Comparison of ENCODE assay signal across 19 cellular contexts in the genomic region with DNA sequence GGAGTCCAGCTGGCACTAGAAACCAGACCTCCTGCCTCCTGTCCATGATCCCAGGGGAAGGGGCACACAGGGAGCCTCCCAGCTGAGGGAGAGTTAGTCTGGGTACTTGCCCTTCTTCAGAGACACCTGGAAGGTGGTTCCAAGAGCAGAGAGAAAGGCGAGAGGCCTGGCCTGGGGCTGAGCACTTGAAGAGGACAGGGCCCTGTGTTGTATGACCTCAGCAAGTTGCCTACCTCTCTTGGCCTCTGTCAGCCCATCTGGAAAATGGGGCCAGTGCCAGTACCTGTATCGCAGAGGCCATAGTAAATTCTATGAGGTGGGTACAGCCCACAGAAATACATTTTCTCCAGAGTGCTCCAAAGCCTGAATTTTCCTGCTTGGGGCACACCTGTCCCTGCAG. TPM values are rescaled to one million over a fixed set of nuclear protein-coding genes. Genes with fewer than 3 reads are reported as not detected.
DNase-seq lines count a peak whose midpoint lies in the region; ATAC-seq, FAIRE-seq and TF ChIP-seq lines count a peak whose summit lies in the region.
"Had no signal": no experiment of that assay in that cellular context is flagged by ENCODE, and none has a peak within 500 bp of the region (broad histone marks: within the 10 kb centered on the region; RNA-seq: fewer than 3 reads in every experiment).

No MANE protein-coding gene starts in this region.

- peak; percentile 25 for DNase-seq in activated naive CD8-positive, alpha-beta T cell treated with anti-CD3 and anti-CD28 coated beads, Interleukin-2, amount 10 ng/mL, durations not matched to agents 7 days and 5 days
- no peak for DNase-seq in activated naive CD8-positive, alpha-beta T cell treated with anti-CD3 and anti-CD28 coated beads, Interleukin-2, amount 50 U/mL, for 24 hours
- DNase-seq in right lobe of liver, result peak in 2 of 3 donors; percentile 3 to 26
- DNase-seq in HepG2 (ENCODE audit: low spot score), result no peak
- peak; percentile 51 for DNase-seq in spleen
- no peak for DNase-seq in G401 (ENCODE audit: low spot score)
- no peak for DNase-seq in ACHN
- DNase-seq: AML-193; CD4-positive, CD25-positive, alpha-beta regulatory T cell; DMS 273 treated with DMSO at 0.1 percent for 48 hours; IMR-90 had no signal

- TF ChIP-seq EP300 in HepG2 (IDR thresholded peaks at IDR 0.05; ENCODE audit: low read depth in 2 of 2, low read length in 2 of 2) (no peak), HepG2 (CRISPR knock-in tag; IDR thresholded peaks at IDR 0.05; ENCODE audit: borderline replicate concordance) (no peak)

- BruUV-seq in HepG2 (replicated peaks; lab: Mats Ljungman, UMichigan), result no TSS peak

- H3K27me3 Mint-ChIP-seq in activated naive CD8-positive, alpha-beta T cell treated with anti-CD3 and anti-CD28 coated beads, Interleukin-2, amount 10 ng/mL, durations not matched to agents 7 days and 5 days, result peaks cover 34% of the 10 kb centered on the region
- peaks cover 37% of the 10 kb centered on the region for H3K27me3 Mint-ChIP-seq in activated naive CD8-positive, alpha-beta T cell treated with anti-CD3 and anti-CD28 coated beads, Interleukin-2, amount 50 U/mL, for 24 hours

- no peaks in the 10 kb centered on the region for H3K9me3 Mint-ChIP-seq in activated naive CD8-positive, alpha-beta T cell treated with anti-CD3 and anti-CD28 coated beads, Interleukin-2, amount 10 ng/mL, durations not matched to agents 7 days and 5 days
- no peaks in the 10 kb centered on the region for H3K9me3 Mint-ChIP-seq in activated naive CD8-positive, alpha-beta T cell treated with anti-CD3 and anti-CD28 coated beads, Interleukin-2, amount 50 U/mL, for 24 hours
- H3K9me3 Mint-ChIP-seq: GM23338 had no signal

- H3K36me3 Mint-ChIP-seq in activated naive CD8-positive, alpha-beta T cell treated with anti-CD3 and anti-CD28 coated beads, Interleukin-2, amount 10 ng/mL, durations not matched to agents 7 days and 5 days, result no peaks in the 10 kb centered on the region
- no peaks in the 10 kb centered on the region for H3K36me3 Mint-ChIP-seq in activated naive CD8-positive, alpha-beta T cell treated with anti-CD3 and anti-CD28 coated beads, Interleukin-2, amount 50 U/mL, for 24 hours (ENCODE audit: low read depth)
- H3K36me3 Mint-ChIP-seq: CD4-positive, CD25-positive, alpha-beta regulatory T cell had no signal

- no peaks in the 10 kb centered on the region for H3K9me3 ChIP-seq in right lobe of liver
- H3K9me3 ChIP-seq in HepG2 (ENCODE audit: low read length), result no peaks in the 10 kb centered on the region
- no peaks in the 10 kb centered on the region for H3K9me3 ChIP-seq in spleen
- H3K9me3 ChIP-seq: BLaER1 had no signal

- no peak overlapping the region for H3K27ac Mint-ChIP-seq in activated naive CD8-positive, alpha-beta T cell treated with anti-CD3 and anti-CD28 coated beads, Interleukin-2, amount 10 ng/mL, durations not matched to agents 7 days and 5 days
- no peak overlapping the region for H3K27ac Mint-ChIP-seq in activated naive CD8-positive, alpha-beta T cell treated with anti-CD3 and anti-CD28 coated beads, Interleukin-2, amount 50 U/mL, for 24 hours
- H3K27ac Mint-ChIP-seq: CD4-positive, CD25-positive, alpha-beta regulatory T cell; GM23338 had no signal

- no peak for TF ChIP-seq RAD21 in HepG2 (CRISPR knock-in tag; IDR thresholded peaks at IDR 0.05)

- peaks cover 2% of the 10 kb centered on the region for H3K4me1 Mint-ChIP-seq in activated naive CD8-positive, alpha-beta T cell treated with anti-CD3 and anti-CD28 coated beads, Interleukin-2, amount 10 ng/mL, durations not matched to agents 7 days and 5 days
- peaks cover 3% of the 10 kb centered on the region for H3K4me1 Mint-ChIP-seq in activated naive CD8-positive, alpha-beta T cell treated with anti-CD3 and anti-CD28 coated beads, Interleukin-2, amount 50 U/mL, for 24 hours

- no peak overlapping the region for H2AFZ ChIP-seq in HepG2 (ENCODE audit: low read length)
- H2AFZ ChIP-seq: GM23338 had no signal

- CTCF ChIA-PET in HepG2 (lab: Yijun Ruan, JAX; ENCODE audit: low intra/inter-chr PET ratio, low total read pairs), result interaction anchor here (3.5 kb wide), 1 partner anchor 192 kb away, joined by 39 read pairs; no protein-coding TSS in a partner anchor

- ATAC-seq in activated naive CD8-positive, alpha-beta T cell treated with anti-CD3 and anti-CD28 coated beads, Interleukin-2, amount 10 ng/mL, durations not matched to agents 7 days and 5 days (ENCODE audit: low read depth), result no peak
- ATAC-seq in activated naive CD8-positive, alpha-beta T cell treated with anti-CD3 and anti-CD28 coated beads, Interleukin-2, amount 50 U/mL, for 24 hours, result no peak
- ATAC-seq in right lobe of liver (no peak), HepG2 (no peak)

- FAIRE-seq in HepG2 (lab: Jason Lieb, UNC), result no peak
- FAIRE-seq: GM12878, GM18507 had no signal

- intact Hi-C loops in right lobe of liver (cut with DNase I), result loop anchor here in 1 of 2 donors (5.0 kb wide), 1 partner anchor 35 kb away; the partner anchor contains the start of gene MYL3
- intact Hi-C loops in HepG2 (cut with micrococcal nuclease; ENCODE audit: unreplicated experiment), result no loop called here
- intact Hi-C loops in spleen (cut with DNase I; ENCODE audit: low total_unique reads), result loop anchor here (5.0 kb wide), 1 partner anchor 190 kb away; no protein-coding TSS in a partner anchor

- TF ChIP-seq POLR2A in right lobe of liver (IDR thresholded peaks at IDR 0.05), result no peak
- TF ChIP-seq POLR2A in HepG2 (IDR thresholded peaks at IDR 0.05; ENCODE audit: insufficient read depth in 1 of 2, low read depth in 2 of 2, low read length in 2 of 2), result no peak
- no peak for TF ChIP-seq POLR2A in spleen (IDR thresholded peaks at IDR 0.05)

- no peaks in the 10 kb centered on the region for H4K20me1 ChIP-seq in HepG2 (ENCODE audit: insufficient read depth, low read length)
- H4K20me1 ChIP-seq: BLaER1 had no signal

- H3K9ac ChIP-seq in HepG2 (ENCODE audit: insufficient read depth, low read depth, low read length), result no peak overlapping the region
- H3K9ac ChIP-seq: BLaER1 had no signal

- H3K4me1 ChIP-seq in right lobe of liver (peaks cover 0 to 3% (median under 1%) of the 10 kb centered on the region in 4 donors), HepG2 (ENCODE audit: insufficient read depth, low read length) (peaks cover 9% of the 10 kb centered on the region), spleen (peaks cover 4 to 50% (median 25%) of the 10 kb centered on the region in 6 donors)

- TF ChIP-seq CTCF in right lobe of liver (IDR thresholded peaks at IDR 0.05) (no peak), HepG2 (CRISPR knock-in tag; IDR thresholded peaks at IDR 0.05) (no peak), spleen (IDR thresholded peaks at IDR 0.05 in 8 of 11, conservative IDR thresholded peaks at IDR 0.05 in 3 of 11) (no peak)

- H3K4me3 ChIP-seq in right lobe of liver, result no peak overlapping the region
- H3K4me3 ChIP-seq in HepG2 (replicated peaks in 1 of 3; ENCODE audit: insufficient read depth in 1 of 3, low read depth in 2 of 3, low read length in 3 of 3), result no peak overlapping the region
- H3K4me3 ChIP-seq in spleen, result no peak overlapping the region
- H3K4me3 ChIP-seq: BLaER1, GM12878, GM23338 had no signal

- H3K4me3 Mint-ChIP-seq in activated naive CD8-positive, alpha-beta T cell treated with anti-CD3 and anti-CD28 coated beads, Interleukin-2, amount 10 ng/mL, durations not matched to agents 7 days and 5 days, result no peak overlapping the region
- no peak overlapping the region for H3K4me3 Mint-ChIP-seq in activated naive CD8-positive, alpha-beta T cell treated with anti-CD3 and anti-CD28 coated beads, Interleukin-2, amount 50 U/mL, for 24 hours
- H3K4me3 Mint-ChIP-seq: CD4-positive, CD25-positive, alpha-beta regulatory T cell; GM23338 had no signal

- no peaks in the 10 kb centered on the region for H3K36me3 ChIP-seq in right lobe of liver
- no peaks in the 10 kb centered on the region for H3K36me3 ChIP-seq in HepG2 (replicated peaks in 1 of 2; ENCODE audit: control insufficient read depth in 1 of 2, insufficient read depth in 2 of 2, low read length in 2 of 2)
- no peaks in the 10 kb centered on the region for H3K36me3 ChIP-seq in spleen
- H3K36me3 ChIP-seq: BLaER1 had no signal

- no peaks in the 10 kb centered on the region for H3K27me3 ChIP-seq in right lobe of liver
- H3K27me3 ChIP-seq in HepG2 (ENCODE audit: control insufficient read depth in 1 of 2, insufficient read depth in 2 of 2, low read length in 2 of 2), result peaks cover 2 to 24% of the 10 kb centered on the region in 2 experiments; a peak in 4 of 5 replicates
- H3K27me3 ChIP-seq in spleen (replicated peaks in 1 of 7), result peaks cover 0 to 58% (median 20%) of the 10 kb centered on the region in 7 donors

- H3K4me2 ChIP-seq in HepG2 (ENCODE audit: low read depth, low read length), result no peak overlapping the region
- H3K4me2 ChIP-seq: GM23338 had no signal

- in situ Hi-C loops in HepG2 (cut with HindIII; ENCODE audit: extremely low pct_ligation_motif_present, low pct_unique_long_range_greater_than_20kb) (no loop called here), G401 (cut with HindIII; ENCODE audit: low sequenced_read_pairs) (no loop called here), ACHN (cut with HindIII; ENCODE audit: low pct_ligation_motif_present, low pct_unique_long_range_greater_than_20kb, low sequenced_read_pairs) (no loop called here)

- no peaks in the 10 kb centered on the region for H3K79me2 ChIP-seq in HepG2 (ENCODE audit: insufficient read depth, low read length)

- POLR2A ChIA-PET in activated naive CD8-positive, alpha-beta T cell treated with anti-CD3 and anti-CD28 coated beads, Interleukin-2, amount 10 ng/mL, durations not matched to agents 7 days and 5 days (lab: Charles Lee), result no interaction called here
- POLR2A ChIA-PET in HepG2 (lab: Yijun Ruan, JAX), result no interaction called here

- WGBS in right lobe of liver (ENCODE audit: insufficient coverage, low coverage, low lambda C conversion rate, missing lambda C conversion rate), result 100% methylated on average over 2 of the region's 2 CpGs
- WGBS in HepG2 (ENCODE audit: low lambda C conversion rate), result 54% methylated on average over 2 of the region's 2 CpGs
- WGBS in spleen, 5 donors, result 82 to 97% (median 92%) methylated on average over 2 of the region's 2 CpGs

- H3K27ac ChIP-seq in right lobe of liver, result no peak overlapping the region
- H3K27ac ChIP-seq in HepG2 (ENCODE audit: extremely low read length, insufficient read depth, low read length), result no peak overlapping the region
- no peak overlapping the region for H3K27ac ChIP-seq in spleen
- H3K27ac ChIP-seq: 22Rv1, BLaER1, HL-60 had no signal

RNA-seq across cellular contexts. Expression of gene PTH1R, which starts 19.5 kb away (rescaled TPM):
- not detected for total RNA-seq in activated naive CD8-positive, alpha-beta T cell treated with anti-CD3 and anti-CD28 coated beads, Interleukin-2, amount 10 ng/mL, durations not matched to agents 7 days and 5 days
- total RNA-seq in right lobe of liver (10 to 100 TPM in 5 of 6 experiments, 1 to 10 TPM in 1; 6.1 to 32.5 (median 16.0) TPM), HepG2 (2016; rRNA removed; fragmentation: Illumina TruSeq; extraction: Trizol) (not detected in 2 replicates), spleen (10 to 100 TPM in 6 of 7 donors, 1 to 10 TPM in 1; 5.1 to 38.7 (median 21.9) TPM)
- not detected in 2 replicates for total RNA-seq in HepG2 (2016; cell fraction: cytosol; rRNA removed; fragmentation: Illumina TruSeq; extraction: Trizol; ENCODE audit: low read depth)
- not detected in 2 replicates for total RNA-seq in HepG2 (2016; cell fraction: insoluble cytoplasmic fraction; rRNA removed; fragmentation: Illumina TruSeq; extraction: Trizol)
- not detected in 2 replicates for total RNA-seq in HepG2 (2016; cell fraction: membrane; rRNA removed; fragmentation: Illumina TruSeq; extraction: Trizol)
- not detected in 2 replicates for total RNA-seq in HepG2 (2016; cell fraction: nucleus; rRNA removed; fragmentation: Illumina TruSeq; extraction: Trizol)
- polyA plus RNA-seq in HepG2 (2011; rRNA removed) (not detected in 2 replicates), spleen (100 to 1,000 TPM in 1 of 3 donors, 10 to 100 TPM in 2; 61.8 to 190 (median 67.1) TPM)
- polyA plus RNA-seq in HepG2 (2011; cell fraction: cytosol; rRNA removed), result not detected in 2 replicates
- polyA plus RNA-seq in HepG2 (2011; cell fraction: nucleus; rRNA removed), result 0.10 TPM in 1 of 2 replicates, not detected in the other
- not detected in 2 replicates for polyA plus RNA-seq in HepG2 (2012)
- not detected in 2 replicates for polyA plus RNA-seq in HepG2 (2016; cell fraction: cytosol; fragmentation: Illumina TruSeq; extraction: Trizol; ENCODE audit: low read depth)
- polyA plus RNA-seq in HepG2 (2016; cell fraction: insoluble cytoplasmic fraction; fragmentation: Illumina TruSeq; extraction: Trizol; ENCODE audit: low read depth), result not detected in 2 replicates
- not detected in 2 replicates for polyA plus RNA-seq in HepG2 (2016; cell fraction: membrane; fragmentation: Illumina TruSeq; extraction: Trizol; ENCODE audit: low read depth)
- polyA plus RNA-seq in HepG2 (2016; cell fraction: nucleus; fragmentation: Illumina TruSeq; extraction: Trizol; ENCODE audit: insufficient read depth, low read depth), result not detected in 2 replicates
- polyA minus RNA-seq in HepG2 (2011; rRNA and poly(A)+ RNA removed; ENCODE audit: low replicate concordance), result not detected in 2 replicates
- polyA minus RNA-seq in HepG2 (2011; cell fraction: cytosol; rRNA and poly(A)+ RNA removed), result not detected in 2 replicates
- not detected in 2 replicates for polyA minus RNA-seq in HepG2 (2011; cell fraction: nucleus; rRNA and poly(A)+ RNA removed)
- 14.8 and 23.6 TPM in 2 replicates for total RNA-seq in G401 (2014; rRNA removed; shearing (Covaris generic))
- total RNA-seq: CD4-positive, CD25-positive, alpha-beta regulatory T cell; Daoy; GM12878 had no signal
- polyA plus RNA-seq: CD4-positive, CD25-positive, alpha-beta regulatory T cell; GM12878 had no signal

RNA-seq across cellular contexts. Expression of gene MYL3, which starts 33.8 kb away (rescaled TPM):
- total RNA-seq in activated naive CD8-positive, alpha-beta T cell treated with anti-CD3 and anti-CD28 coated beads, Interleukin-2, amount 10 ng/mL, durations not matched to agents 7 days and 5 days, result not detected
- 1 to 10 TPM in 3 of 6 experiments, under 1 TPM in 3; 0.37 to 2.0 (median 1.00) TPM for total RNA-seq in right lobe of liver
- total RNA-seq in HepG2 (2016; rRNA removed; fragmentation: Illumina TruSeq; extraction: Trizol), result not detected in 2 replicates
- not detected in 2 replicates for total RNA-seq in HepG2 (2016; cell fraction: cytosol; rRNA removed; fragmentation: Illumina TruSeq; extraction: Trizol; ENCODE audit: low read depth)
- not detected in 2 replicates for total RNA-seq in HepG2 (2016; cell fraction: insoluble cytoplasmic fraction; rRNA removed; fragmentation: Illumina TruSeq; extraction: Trizol)
- not detected in 2 replicates for total RNA-seq in HepG2 (2016; cell fraction: membrane; rRNA removed; fragmentation: Illumina TruSeq; extraction: Trizol)
- not detected in 2 replicates for total RNA-seq in HepG2 (2016; cell fraction: nucleus; rRNA removed; fragmentation: Illumina TruSeq; extraction: Trizol)
- 0.13 TPM in 1 of 2 replicates, not detected in the other for polyA plus RNA-seq in HepG2 (2011; rRNA removed)
- 0.06 TPM in 1 of 2 replicates, not detected in the other for polyA plus RNA-seq in HepG2 (2011; cell fraction: cytosol; rRNA removed)
- not detected in 2 replicates for polyA plus RNA-seq in HepG2 (2011; cell fraction: nucleus; rRNA removed)
- not detected in 2 replicates for polyA plus RNA-seq in HepG2 (2012)
- not detected in 2 replicates for polyA plus RNA-seq in HepG2 (2016; cell fraction: cytosol; fragmentation: Illumina TruSeq; extraction: Trizol; ENCODE audit: low read depth)
- polyA plus RNA-seq in HepG2 (2016; cell fraction: insoluble cytoplasmic fraction; fragmentation: Illumina TruSeq; extraction: Trizol; ENCODE audit: low read depth), result not detected in 2 replicates
- polyA plus RNA-seq in HepG2 (2016; cell fraction: membrane; fragmentation: Illumina TruSeq; extraction: Trizol; ENCODE audit: low read depth), result not detected in 2 replicates
- not detected in 2 replicates for polyA plus RNA-seq in HepG2 (2016; cell fraction: nucleus; fragmentation: Illumina TruSeq; extraction: Trizol; ENCODE audit: insufficient read depth, low read depth)
- 0.16 TPM in 1 of 2 replicates, not detected in the other for polyA minus RNA-seq in HepG2 (2011; rRNA and poly(A)+ RNA removed; ENCODE audit: low replicate concordance)
- polyA minus RNA-seq in HepG2 (2011; cell fraction: cytosol; rRNA and poly(A)+ RNA removed), result not detected in 2 replicates
- polyA minus RNA-seq in HepG2 (2011; cell fraction: nucleus; rRNA and poly(A)+ RNA removed), result not detected in 2 replicates
- 10 to 100 TPM in 2 of 7 donors, 1 to 10 TPM in 5; 1.9 to 16.2 (median 7.3) TPM for total RNA-seq in spleen
- 1 to 10 TPM; 2.6 to 6.7 (median 5.3) TPM for polyA plus RNA-seq in spleen
- 5.8 and 7.4 TPM in 2 replicates for total RNA-seq in G401 (2014; rRNA removed; shearing (Covaris generic))
- total RNA-seq: A673; CD4-positive, CD25-positive, alpha-beta regulatory T cell; Daoy; GM12878; GM23338; IMR-90 had no signal
- polyA plus RNA-seq: CD4-positive, CD25-positive, alpha-beta regulatory T cell; GM23338 had no signal

Comparison
In these comparisons a context has a peak if more than half of its experiments do, and no peak if none do; other contexts are left out.
1. DNase-seq: peak in activated naive CD8-positive, alpha-beta T cell treated with anti-CD3 and anti-CD28 coated beads, Interleukin-2, amount 10 ng/mL, durations not matched to agents 7 days and 5 days (single experiment), right lobe of liver (2 of 3) and spleen (single experiment); none in activated naive CD8-positive, alpha-beta T cell treated with anti-CD3 and anti-CD28 coated beads, Interleukin-2, amount 50 U/mL, for 24 hours (single experiment), HepG2 (single experiment), G401 (single experiment) and ACHN (single experiment).
2. RNA of gene PTH1R, which starts 19.5 kb away (total RNA-seq): 5.1 to 38.7 TPM in spleen, 6.1 to 32.5 TPM in right lobe of liver and 14.8 to 23.6 TPM in G401; not detected in activated naive CD8-positive, alpha-beta T cell treated with anti-CD3 and anti-CD28 coated beads, Interleukin-2, amount 10 ng/mL, durations not matched to agents 7 days and 5 days and not detected in HepG2; every median in the first group is over 4 times any median in the second.